In the genomic region with DNA sequence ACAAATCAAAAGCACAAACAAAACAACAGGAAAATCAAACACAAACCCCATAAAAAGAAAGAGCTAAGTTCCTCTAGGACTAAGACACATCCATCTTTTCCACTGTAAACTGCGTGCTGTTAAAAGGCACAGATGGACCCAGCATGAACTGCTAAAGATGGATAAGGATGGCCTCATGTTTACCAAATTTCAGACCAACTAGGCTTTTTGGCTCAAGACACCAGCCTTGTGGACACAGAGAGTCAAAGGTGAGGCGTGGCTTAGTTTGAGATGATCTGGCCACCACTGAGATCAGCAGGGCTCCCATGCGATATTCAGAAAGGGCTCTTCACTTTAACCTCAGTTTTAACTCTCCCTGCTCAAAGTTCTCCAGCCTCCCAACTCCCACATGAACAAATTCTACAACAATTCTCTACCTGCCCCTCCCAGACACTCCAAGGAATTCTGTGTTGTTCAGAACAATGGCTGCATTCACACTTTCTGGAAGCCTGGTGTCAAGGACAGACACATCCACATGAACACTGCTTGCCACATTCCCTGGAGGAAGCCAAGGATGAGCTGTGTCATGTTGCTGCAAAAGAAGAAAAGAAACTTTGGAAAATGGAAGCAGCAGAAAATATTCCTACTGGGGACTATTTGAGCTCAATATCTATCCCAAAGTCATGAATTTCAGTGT, we compare ENCODE assay signal across 20 cellular contexts.
"Had no signal": no experiment of that assay in that cellular context is flagged by ENCODE, and none has a peak within 500 bp of the region (broad histone marks: within the 10 kb centered on the region; RNA-seq: fewer than 3 reads in every experiment).

No MANE protein-coding gene starts in this region.

- H3K27ac Mint-ChIP-seq: immature natural killer cell; natural killer cell; stimulated activated memory B cell treated with anti-CD40 and anti-IgM and Interleukin-4, amounts not matched to agents 10 μg/mL and 1 μg/mL and 100 μg/mL, for 72 hours; stimulated activated naive CD8-positive, alpha-beta T cell treated with anti-CD3 and anti-CD28 coated beads, Interleukin-15, Interleukin-2, amounts not matched to agents 100 ng/mL and 50 ng/mL, for 24 hours had no signal

- H3K4me1 Mint-ChIP-seq: immature natural killer cell; natural killer cell; stimulated activated memory B cell treated with anti-CD40 and anti-IgM and Interleukin-4, amounts not matched to agents 10 μg/mL and 1 μg/mL and 100 μg/mL, for 72 hours had no signal

- H3K27me3 ChIP-seq: colonic mucosa, esophagus squamous epithelium, gastroesophageal sphincter, right lobe of liver, tibial nerve, upper lobe of right lung had no signal

- DNase-seq: cerebellar nuclear complex; colonic mucosa; dermis blood vessel endothelial cell; esophagus squamous epithelium; foreskin fibroblast; immature natural killer cell; left colon; left ventricle myocardium superior; mucosa of descending colon; natural killer cell; psoas muscle; retina; right lobe of liver; stimulated activated CD4-positive, alpha-beta T cell treated with anti-CD3 and anti-CD28 coated beads, Interleukin-4, amount 100 ng/mL, for 24 hours; upper lobe of right lung had no signal

- H3K9me3 Mint-ChIP-seq: immature natural killer cell; stimulated activated memory B cell treated with anti-CD40 and anti-IgM and Interleukin-4, amounts not matched to agents 10 μg/mL and 1 μg/mL and 100 μg/mL, for 72 hours; stimulated activated naive CD8-positive, alpha-beta T cell treated with anti-CD3 and anti-CD28 coated beads, Interleukin-15, Interleukin-2, amounts not matched to agents 100 ng/mL and 50 ng/mL, for 24 hours had no signal

- H3K4me1 ChIP-seq: colonic mucosa, esophagus squamous epithelium, psoas muscle, right lobe of liver, upper lobe of right lung had no signal

- H3K36me3 Mint-ChIP-seq: immature natural killer cell; natural killer cell; stimulated activated memory B cell treated with anti-CD40 and anti-IgM and Interleukin-4, amounts not matched to agents 10 μg/mL and 1 μg/mL and 100 μg/mL, for 72 hours had no signal

- H3K27ac ChIP-seq: colonic mucosa, esophagus squamous epithelium, gastroesophageal sphincter, psoas muscle, right lobe of liver, tibial nerve, upper lobe of right lung had no signal

- H3K4me3 Mint-ChIP-seq: immature natural killer cell; natural killer cell; stimulated activated memory B cell treated with anti-CD40 and anti-IgM and Interleukin-4, amounts not matched to agents 10 μg/mL and 1 μg/mL and 100 μg/mL, for 72 hours; stimulated activated naive CD8-positive, alpha-beta T cell treated with anti-CD3 and anti-CD28 coated beads, Interleukin-15, Interleukin-2, amounts not matched to agents 100 ng/mL and 50 ng/mL, for 24 hours had no signal

- H3K27me3 Mint-ChIP-seq: stimulated activated memory B cell treated with anti-CD40 and anti-IgM and Interleukin-4, amounts not matched to agents 10 μg/mL and 1 μg/mL and 100 μg/mL, for 72 hours; stimulated activated naive CD8-positive, alpha-beta T cell treated with anti-CD3 and anti-CD28 coated beads, Interleukin-15, Interleukin-2, amounts not matched to agents 100 ng/mL and 50 ng/mL, for 24 hours had no signal

- H3K9me3 ChIP-seq: colonic mucosa, esophagus squamous epithelium, gastroesophageal sphincter, mucosa of descending colon, psoas muscle, right lobe of liver, tibial nerve, upper lobe of right lung had no signal

- H3K36me3 ChIP-seq: colonic mucosa, esophagus squamous epithelium, gastroesophageal sphincter, right lobe of liver, tibial nerve, upper lobe of right lung had no signal

- H3K4me3 ChIP-seq: colonic mucosa, esophagus squamous epithelium, gastroesophageal sphincter, lung, mucosa of descending colon, psoas muscle, right lobe of liver, tibial nerve, upper lobe of right lung had no signal
